Comparison of ENCODE assay signal across 19 cellular contexts in genomic region chr11:20415432-20415831, GRCh38. TPM values are rescaled to one million over a fixed set of nuclear protein-coding genes. Genes with fewer than 3 reads are reported as not detected.
DNase-seq lines count a peak whose midpoint lies in the region; ATAC-seq and TF ChIP-seq lines count a peak whose summit lies in the region.
"Had no signal": no experiment of that assay in that cellular context is flagged by ENCODE, and none has a peak within 500 bp of the region (broad histone marks: within the 10 kb centered on the region; RNA-seq: fewer than 3 reads in every experiment).

No MANE protein-coding gene starts in this region.

- intact Hi-C loops in activated naive CD4-positive, alpha-beta T cell treated with anti-CD3 and anti-CD28 coated beads for 36 hours (cut with micrococcal nuclease): no loop called here
- intact Hi-C loops in right lobe of liver (cut with DNase I): no loop called here

- TF ChIP-seq CTCF in right lobe of liver (IDR thresholded peaks at IDR 0.05): no peak

- H3K36me3 ChIP-seq in right lobe of liver: peaks cover 0 to 6% (median 0%) of the 10 kb centered on the region in 4 donors

- ATAC-seq in activated naive CD4-positive, alpha-beta T cell treated with anti-CD3 and anti-CD28 coated beads, Interleukin-2, amount 50 U/mL, for 72 hours: peak; percentile 20 to 41
- ATAC-seq in HG02571 (IDR thresholded peaks at IDR 0.05; ENCODE audit: unreplicated experiment) (peak; percentile 59), right lobe of liver (no peak), HG02938 (IDR thresholded peaks at IDR 0.05; ENCODE audit: unreplicated experiment) (no peak)
- ATAC-seq: CD8-positive, alpha-beta T cell; GM12878 had no signal

- no peak for TF ChIP-seq POLR2A in right lobe of liver (IDR thresholded peaks at IDR 0.05)

- peaks cover 8% of the 10 kb centered on the region for H3K4me1 Mint-ChIP-seq in activated naive CD4-positive, alpha-beta T cell treated with anti-CD3 and anti-CD28 coated beads for 36 hours (ENCODE audit: low read depth)
- peaks cover 18% of the 10 kb centered on the region for H3K4me1 Mint-ChIP-seq in activated naive CD8-positive, alpha-beta T cell treated with anti-CD3 and anti-CD28 coated beads for 36 hours

- CTCF ChIA-PET in activated naive CD4-positive, alpha-beta T cell treated with anti-CD3 and anti-CD28 coated beads for 36 hours (lab: Charles Lee): interaction anchor here (0.5 kb wide), 1 partner anchor 25 kb away, joined by 4 read pairs; no protein-coding TSS in a partner anchor

- H3K36me3 Mint-ChIP-seq in activated naive CD4-positive, alpha-beta T cell treated with anti-CD3 and anti-CD28 coated beads, Interleukin-2, amount 50 U/mL, for 72 hours: peaks cover 12 to 16% of the 10 kb centered on the region in 2 donors
- peaks cover 53% of the 10 kb centered on the region for H3K36me3 Mint-ChIP-seq in activated naive CD4-positive, alpha-beta T cell treated with anti-CD3 and anti-CD28 coated beads for 36 hours (ENCODE audit: low read depth)
- peaks cover 50% of the 10 kb centered on the region for H3K36me3 Mint-ChIP-seq in activated naive CD8-positive, alpha-beta T cell treated with anti-CD3 and anti-CD28 coated beads for 36 hours

- DNase-seq in activated naive CD4-positive, alpha-beta T cell treated with anti-CD3 and anti-CD28 coated beads, Interleukin-2, amount 50 U/mL, for 72 hours (ENCODE audit: low spot score in 2 of 2): no peak
- DNase-seq in activated naive CD4-positive, alpha-beta T cell treated with anti-CD3 and anti-CD28 coated beads for 36 hours: no peak
- no peak for DNase-seq in activated naive CD8-positive, alpha-beta T cell treated with anti-CD3 and anti-CD28 coated beads for 36 hours
- no peak for DNase-seq in right lobe of liver
- no peak for DNase-seq in GF-D8 (lab: John Stamatoyannopoulos, UW)
- DNase-seq: Calu3; CD8-positive, alpha-beta T cell; H7; KG1; NCI-H187; NCI-H2107; NCI-H510A; NCI-H774; OCI-M1; Right ventricle myocardium superior had no signal

- H3K4me3 Mint-ChIP-seq in activated naive CD4-positive, alpha-beta T cell treated with anti-CD3 and anti-CD28 coated beads for 36 hours: no peak overlapping the region
- H3K4me3 Mint-ChIP-seq in activated naive CD8-positive, alpha-beta T cell treated with anti-CD3 and anti-CD28 coated beads for 36 hours: no peak overlapping the region
- H3K4me3 Mint-ChIP-seq: CD8-positive, alpha-beta T cell had no signal

- H3K9me3 Mint-ChIP-seq in activated naive CD4-positive, alpha-beta T cell treated with anti-CD3 and anti-CD28 coated beads, Interleukin-2, amount 50 U/mL, for 72 hours: no peaks in the 10 kb centered on the region
- no peaks in the 10 kb centered on the region for H3K9me3 Mint-ChIP-seq in activated naive CD4-positive, alpha-beta T cell treated with anti-CD3 and anti-CD28 coated beads for 36 hours
- no peaks in the 10 kb centered on the region for H3K9me3 Mint-ChIP-seq in activated naive CD8-positive, alpha-beta T cell treated with anti-CD3 and anti-CD28 coated beads for 36 hours
- H3K9me3 Mint-ChIP-seq: CD8-positive, alpha-beta T cell had no signal

- H3K9me3 ChIP-seq in right lobe of liver: no peaks in the 10 kb centered on the region
- H3K9me3 ChIP-seq: BLaER1 treated with 17β-estradiol and CSF1 and Interleukin-3, amounts not matched to agents 10 nM and 100 nM had no signal

- no peak overlapping the region for H3K27ac ChIP-seq in right lobe of liver
- H3K27ac ChIP-seq: BLaER1 treated with 17β-estradiol and CSF1 and Interleukin-3, amounts not matched to agents 10 nM and 100 nM had no signal

- no peaks in the 10 kb centered on the region for H3K4me1 ChIP-seq in right lobe of liver

- no peak overlapping the region for H3K27ac Mint-ChIP-seq in activated naive CD4-positive, alpha-beta T cell treated with anti-CD3 and anti-CD28 coated beads, Interleukin-2, amount 50 U/mL, for 72 hours
- H3K27ac Mint-ChIP-seq in activated naive CD4-positive, alpha-beta T cell treated with anti-CD3 and anti-CD28 coated beads for 36 hours: no peak overlapping the region
- H3K27ac Mint-ChIP-seq in activated naive CD8-positive, alpha-beta T cell treated with anti-CD3 and anti-CD28 coated beads for 36 hours: peak overlapping the region; percentile 38
- H3K27ac Mint-ChIP-seq: CD8-positive, alpha-beta T cell had no signal

- H3K27me3 Mint-ChIP-seq in activated naive CD4-positive, alpha-beta T cell treated with anti-CD3 and anti-CD28 coated beads for 36 hours (ENCODE audit: low read depth): no peaks in the 10 kb centered on the region
- no peaks in the 10 kb centered on the region for H3K27me3 Mint-ChIP-seq in activated naive CD8-positive, alpha-beta T cell treated with anti-CD3 and anti-CD28 coated beads for 36 hours

- no peak overlapping the region for H3K4me3 ChIP-seq in right lobe of liver
- H3K4me3 ChIP-seq: BLaER1 treated with 17β-estradiol and CSF1 and Interleukin-3, amounts not matched to agents 10 nM and 100 nM; GM12878 had no signal

- no peaks in the 10 kb centered on the region for H3K27me3 ChIP-seq in right lobe of liver
- H3K27me3 ChIP-seq: BLaER1 treated with 17β-estradiol and CSF1 and Interleukin-3, amounts not matched to agents 10 nM and 100 nM had no signal

RNA-seq across cellular contexts. Expression of gene PRMT3, which starts 27.9 kb away (rescaled TPM):
- total RNA-seq in activated naive CD4-positive, alpha-beta T cell treated with anti-CD3 and anti-CD28 coated beads, Interleukin-2, amount 50 U/mL, for 72 hours: 10 to 100 TPM; 29.2 to 33.6 TPM
- total RNA-seq in activated naive CD4-positive, alpha-beta T cell treated with anti-CD3 and anti-CD28 coated beads for 36 hours: 10 to 100 TPM; 31.0 to 33.2 TPM
- 10 to 100 TPM; 47.2 to 49.9 TPM for total RNA-seq in activated naive CD8-positive, alpha-beta T cell treated with anti-CD3 and anti-CD28 coated beads for 36 hours
- total RNA-seq in right lobe of liver: 10 to 100 TPM in 2 of 6 experiments, 1 to 10 TPM in 4; 3.4 to 11.8 (median 4.6) TPM

RNA-seq across cellular contexts. Expression of gene HTATIP2, which starts 51.9 kb away (rescaled TPM):
- 10 to 100 TPM; 51.9 to 67.0 TPM for total RNA-seq in activated naive CD4-positive, alpha-beta T cell treated with anti-CD3 and anti-CD28 coated beads, Interleukin-2, amount 50 U/mL, for 72 hours
- 10 to 100 TPM; 78.3 to 80.7 TPM for total RNA-seq in activated naive CD4-positive, alpha-beta T cell treated with anti-CD3 and anti-CD28 coated beads for 36 hours
- total RNA-seq in activated naive CD8-positive, alpha-beta T cell treated with anti-CD3 and anti-CD28 coated beads for 36 hours: 10 to 100 TPM; 44.3 to 45.7 TPM
- total RNA-seq in right lobe of liver: 100 to 1,000 TPM in 2 of 6 experiments, 10 to 100 TPM in 4; 63.0 to 152 (median 83.3) TPM

Comparison
In these comparisons a context has a peak if more than half of its experiments do, and no peak if none do; other contexts are left out.
1. ATAC-seq: peak in activated naive CD4-positive, alpha-beta T cell treated with anti-CD3 and anti-CD28 coated beads, Interleukin-2, amount 50 U/mL, for 72 hours (2 of 2) and HG02571 (single experiment); none in right lobe of liver (0 of 4) and HG02938 (single experiment).